ENCODE assay signal across 24 cellular contexts in the genomic region with DNA sequence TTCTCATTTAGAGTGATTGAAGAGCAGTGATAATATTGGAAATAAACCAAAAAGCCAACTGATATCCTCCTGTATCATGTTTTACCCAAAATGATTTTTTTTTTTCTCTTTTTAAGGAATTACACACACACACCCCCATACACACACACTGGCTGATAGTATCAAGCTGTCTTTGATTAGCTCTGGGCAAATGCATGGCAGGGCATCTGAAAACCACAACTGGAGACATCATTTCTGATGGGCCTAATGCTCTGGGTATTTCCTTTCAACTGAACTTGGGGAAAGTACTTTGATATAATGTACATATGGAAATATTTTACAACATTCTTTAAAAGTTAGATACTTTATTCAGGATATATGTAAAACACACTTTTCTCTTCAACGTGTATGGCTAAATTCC. TPM values are rescaled to one million over a fixed set of nuclear protein-coding genes. Genes with fewer than 3 reads are reported as not detected.
DNase-seq lines count a peak whose midpoint lies in the region; ATAC-seq, FAIRE-seq and TF ChIP-seq lines count a peak whose summit lies in the region.
"Had no signal": no experiment of that assay in that cellular context is flagged by ENCODE, and none has a peak within 500 bp of the region (broad histone marks: within the 10 kb centered on the region; RNA-seq: fewer than 3 reads in every experiment).

No MANE protein-coding gene starts in this region.

- in situ Hi-C loops in transverse colon (cut with MboI; ENCODE audit: low pct_ligation_motif_present in 1 of 4, low pct_unique_long_range_greater_than_20kb in 1 of 4, low sequenced_read_pairs in 3 of 4): loop anchor here in 1 of 4 donors (25.0 kb wide), 1 partner anchor 1176 kb away; the partner anchor contains the start of genes CFI and GAR1

- DNase-seq in activated naive CD8-positive, alpha-beta T cell treated with anti-CD3 and anti-CD28 coated beads, Interleukin-2, amount 50 U/mL, for 24 hours: no peak
- DNase-seq in SK-N-MC (ENCODE audit: low read depth, low spot score) (no peak), fibroblast of mammary gland (ENCODE audit: low read depth) (peak; percentile 41), H54 (ENCODE audit: insufficient read length, low spot score) (no peak), GM19238 (ENCODE audit: insufficient read length, low spot score) (no peak), transverse colon (no peak), A172 (ENCODE audit: low spot score) (no peak)
- DNase-seq: C1 segment of cervical spinal cord; DMS79 treated with DMSO at 0.1 percent for 48 hours; GF-D8; KBM-7; NCI-H1105; NCI-H1694; NCI-H2107; NCI-H510A; NCI-H748 treated with DMSO at 0.1 percent for 48 hours; NK-92 treated with Interleukin-12 subunit alpha and Interleukin-12 subunit beta, amount 100 ng/mL, for 24 hours; Right ventricle myocardium superior had no signal

- peaks cover 37% of the 10 kb centered on the region for H3K36me3 ChIP-seq in SK-N-MC (ENCODE audit: insufficient read depth, low read length)
- peaks cover 0 to 20% (median 9%) of the 10 kb centered on the region in 4 donors for H3K36me3 ChIP-seq in transverse colon

- H3K27me3 Mint-ChIP-seq in activated naive CD8-positive, alpha-beta T cell: no peaks in the 10 kb centered on the region
- H3K27me3 Mint-ChIP-seq in activated naive CD8-positive, alpha-beta T cell treated with anti-CD3 and anti-CD28 coated beads, Interleukin-2, amount 50 U/mL, for 24 hours: no peaks in the 10 kb centered on the region

- H3K4me1 Mint-ChIP-seq in activated naive CD8-positive, alpha-beta T cell (ENCODE audit: low read depth): peaks cover 2% of the 10 kb centered on the region
- no peaks in the 10 kb centered on the region for H3K4me1 Mint-ChIP-seq in activated naive CD8-positive, alpha-beta T cell treated with anti-CD3 and anti-CD28 coated beads, Interleukin-2, amount 50 U/mL, for 24 hours
- H3K4me1 Mint-ChIP-seq: GM23338 had no signal

- no peaks in the 10 kb centered on the region for H3K9me3 ChIP-seq in SK-N-MC (ENCODE audit: low read depth, low read length)
- H3K9me3 ChIP-seq in transverse colon: no peaks in the 10 kb centered on the region

- H3K4me3 ChIP-seq in SK-N-MC: no peak overlapping the region
- H3K4me3 ChIP-seq in fibroblast of mammary gland (ENCODE audit: control insufficient read depth, low read depth, low read length): no peak overlapping the region
- no peak overlapping the region for H3K4me3 ChIP-seq in transverse colon
- H3K4me3 ChIP-seq: GM23338 had no signal

- 63 to 90% methylated on average over 1 of the region's 1 CpG for WGBS in transverse colon (ENCODE audit: low coverage in 1 of 2), 2 donors

- ATAC-seq in activated naive CD8-positive, alpha-beta T cell treated with anti-CD3 and anti-CD28 coated beads, Interleukin-2, amount 50 U/mL, for 24 hours: no peak
- ATAC-seq: GM23338, HepG2 had no signal

- peaks cover 8% of the 10 kb centered on the region for H3K36me3 Mint-ChIP-seq in activated naive CD8-positive, alpha-beta T cell
- peaks cover 52% of the 10 kb centered on the region for H3K36me3 Mint-ChIP-seq in activated naive CD8-positive, alpha-beta T cell treated with anti-CD3 and anti-CD28 coated beads, Interleukin-2, amount 50 U/mL, for 24 hours (ENCODE audit: low read depth)

- TF ChIP-seq EP300 in transverse colon (IDR thresholded peaks at IDR 0.05; ENCODE audit: low read depth): no peak

- no peaks in the 10 kb centered on the region for H3K27me3 ChIP-seq in transverse colon

- intact Hi-C loops in transverse colon (cut with DNase I; ENCODE audit: low total_unique reads): no loop called here

- no peak for FAIRE-seq in H54 (lab: Jason Lieb, UNC)
- FAIRE-seq: A204.1, GM19239, HepG2, RCC 7860 had no signal

- H3K9ac ChIP-seq in SK-N-MC (ENCODE audit: insufficient read length): peak overlapping the region; percentile 2

- no peak for TF ChIP-seq CTCF in fibroblast of mammary gland (conservative IDR thresholded peaks at IDR 0.05; ENCODE audit: control insufficient read depth, insufficient read depth, low read depth, low read length)
- no peak for TF ChIP-seq CTCF in transverse colon (IDR thresholded peaks at IDR 0.05)

- H3K4me1 ChIP-seq in transverse colon: no peaks in the 10 kb centered on the region

- peak overlapping the region; percentile 4 for H3K27ac Mint-ChIP-seq in activated naive CD8-positive, alpha-beta T cell
- H3K27ac Mint-ChIP-seq in activated naive CD8-positive, alpha-beta T cell treated with anti-CD3 and anti-CD28 coated beads, Interleukin-2, amount 50 U/mL, for 24 hours: no peak overlapping the region
- H3K27ac Mint-ChIP-seq: GM23338 had no signal

- H3K9me3 Mint-ChIP-seq in activated naive CD8-positive, alpha-beta T cell (ENCODE audit: low read depth): no peaks in the 10 kb centered on the region
- no peaks in the 10 kb centered on the region for H3K9me3 Mint-ChIP-seq in activated naive CD8-positive, alpha-beta T cell treated with anti-CD3 and anti-CD28 coated beads, Interleukin-2, amount 50 U/mL, for 24 hours
- H3K9me3 Mint-ChIP-seq: GM23338 had no signal

- H3K27ac ChIP-seq in SK-N-MC: peak overlapping the region; percentile 78
- H3K27ac ChIP-seq in transverse colon: no peak overlapping the region

- no peak overlapping the region for H3K4me3 Mint-ChIP-seq in activated naive CD8-positive, alpha-beta T cell
- H3K4me3 Mint-ChIP-seq in activated naive CD8-positive, alpha-beta T cell treated with anti-CD3 and anti-CD28 coated beads, Interleukin-2, amount 50 U/mL, for 24 hours: no peak overlapping the region
- H3K4me3 Mint-ChIP-seq: GM23338 had no signal

- TF ChIP-seq POLR2A in H54 (IDR thresholded peaks at IDR 0.05; ENCODE audit: low read depth, low read length) (no peak), transverse colon (IDR thresholded peaks at IDR 0.05) (no peak)

RNA-seq across cellular contexts. Expression of gene OSTC, which starts 14.2 kb away (rescaled TPM):
- total RNA-seq in transverse colon: 10 to 100 TPM; 45.4 to 56.5 (median 51.6) TPM
- 183 and 432 TPM in 2 replicates for total RNA-seq in A172 (2014; rRNA removed; shearing (Covaris generic))

RNA-seq across cellular contexts. Expression of gene RPL34, which starts 15.9 kb away (rescaled TPM):
- 100 to 1,000 TPM; 232 to 594 (median 443) TPM for total RNA-seq in transverse colon
- total RNA-seq in A172 (2014; rRNA removed; shearing (Covaris generic)): 766 and 852 TPM in 2 replicates
